Comparison of ENCODE assay signal across 17 cellular contexts in the genomic region with DNA sequence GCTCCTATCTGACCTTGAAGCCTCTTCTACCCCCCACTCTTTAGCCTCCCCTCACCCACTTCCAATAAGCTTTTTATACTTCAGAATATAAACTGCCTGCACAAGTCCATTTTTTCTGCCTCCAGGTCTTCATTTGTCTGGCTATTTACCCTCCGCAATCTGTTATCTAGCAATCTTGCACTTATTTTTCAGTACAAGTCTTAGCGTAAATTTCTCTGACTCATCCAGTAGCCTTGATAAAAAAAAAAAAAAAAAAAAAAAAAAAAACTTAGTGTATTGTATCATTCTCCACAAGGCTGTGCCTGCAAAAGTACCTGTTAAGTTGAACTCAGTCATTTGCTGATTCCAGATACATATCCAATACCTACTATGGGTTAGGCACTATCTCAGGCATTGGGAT.
"Had no signal": no experiment of that assay in that cellular context is flagged by ENCODE, and none has a peak within 500 bp of the region (broad histone marks: within the 10 kb centered on the region; RNA-seq: fewer than 3 reads in every experiment).

No MANE protein-coding gene starts in this region.

- H3K4me1 ChIP-seq: right atrium auricular region, spleen, stomach, testis, upper lobe of left lung had no signal

- ATAC-seq: activated CD8-positive, alpha-beta T cell treated with anti-CD3 and anti-CD28 coated beads for 36 hours; activated T-cell treated with anti-CD3 and anti-CD28 coated beads, Interleukin-2, amount 50 U/mL, for 72 hours; natural killer cell treated with Interleukin-12 subunit alpha and Interleukin-12 subunit beta and Interleukin-15 and Interleukin-18, amount 100 ng/mL, for 72 hours had no signal

- H3K27me3 ChIP-seq: right atrium auricular region, spleen, stomach, testis, upper lobe of left lung had no signal

- H3K4me3 ChIP-seq: right atrium auricular region, spleen, stomach, testis, upper lobe of left lung had no signal

- H3K27ac ChIP-seq: right atrium auricular region, spleen, stomach, testis, upper lobe of left lung had no signal

- DNase-seq: activated CD4-positive, alpha-beta T cell treated with anti-CD3 and anti-CD28 coated beads for 4 hours; activated CD8-positive, alpha-beta memory T cell treated with anti-CD3 and anti-CD28 coated beads, Interleukin-2, amount 50 U/mL, for 4 hours; activated CD8-positive, alpha-beta T cell treated with anti-CD3 and anti-CD28 coated beads for 36 hours; activated gamma-delta T cell treated with Interleukin-2 at 50 U/mL for 16 hours; activated naive CD8-positive, alpha-beta T cell treated with anti-CD3 and anti-CD28 coated beads, Interleukin-2, amount 10 ng/mL, durations not matched to agents 7 days and 5 days; activated T-cell treated with anti-CD3 and anti-CD28 coated beads, Interleukin-2, amount 50 U/mL, for 72 hours; aorta; endodermal cell; glutamatergic neuron; occipital lobe; spleen; stimulated activated CD4-positive, alpha-beta T cell treated with anti-CD3 and anti-CD28 coated beads, Interleukin-1b, Interleukin-23, amount 100 ng/mL, for 48 hours; stomach; testis; upper lobe of left lung had no signal

- H3K9me3 ChIP-seq: right atrium auricular region, spleen, stomach, testis, upper lobe of left lung had no signal

- H3K36me3 ChIP-seq: right atrium auricular region, spleen, stomach, upper lobe of left lung had no signal
